In genomic region chrX:78384486-78384885, GRCh38 we compare ENCODE assay signal across 30 cellular contexts. TPM values are rescaled to one million over a fixed set of nuclear protein-coding genes. Genes with fewer than 3 reads are reported as not detected.
"Had no signal": no experiment of that assay in that cellular context is flagged by ENCODE, and none has a peak within 500 bp of the region (broad histone marks: within the 10 kb centered on the region; RNA-seq: fewer than 3 reads in every experiment).

No MANE protein-coding gene starts in this region.

- H3K36me3 ChIP-seq: ascending aorta, cardiac muscle cell, SJSA1 had no signal

- H3K4me1 ChIP-seq: ascending aorta, body of pancreas, SJSA1 had no signal

- ATAC-seq: activated CD8-positive, alpha-beta T cell treated with anti-CD3 and anti-CD28 coated beads, Interleukin-2, amount 10 ng/mL, durations not matched to agents 7 days and 5 days; activated naive CD8-positive, alpha-beta T cell treated with anti-CD3 and anti-CD28 coated beads, Interleukin-2, amount 50 U/mL, for 24 hours; body of pancreas; K562; Panc1; SK-N-SH treated with all-trans-retinoic acid at 6 μM for 48 hours; WTC11 had no signal

- DNase-seq: activated CD4-positive, alpha-beta T cell treated with anti-CD3 and anti-CD28 coated beads for 48 hours; activated CD4-positive, alpha-beta T cell treated with anti-CD3 and anti-CD28 coated beads, Interleukin-2, amount 50 U/mL, for 4 hours; activated CD4-positive, CD25-positive, alpha-beta regulatory T cell treated with anti-CD3 and anti-CD28 coated beads, Interleukin-2, amount 50 U/mL, for 72 hours; activated CD8-positive, alpha-beta memory T cell treated with anti-CD3 and anti-CD28 coated beads, Interleukin-2, amount 50 U/mL, for 48 hours; activated CD8-positive, alpha-beta T cell treated with anti-CD3 and anti-CD28 coated beads, Interleukin-2, amount 10 ng/mL, durations not matched to agents 7 days and 5 days; activated naive CD4-positive, alpha-beta T cell treated with anti-CD3 and anti-CD28 coated beads, Interleukin-2, amount 50 U/mL, for 16 hours; activated naive CD8-positive, alpha-beta T cell treated with anti-CD3 and anti-CD28 coated beads, Interleukin-2, amount 50 U/mL, for 24 hours; activated T-cell treated with anti-CD3 and anti-CD28 coated beads, Interleukin-2, amount 50 U/mL, for 1 hour; amniotic stem cell; body of pancreas; Karpas-422; NCI-H1092; NCI-H1417 treated with DMSO at 0.1 percent for 48 hours; NCI-H1694; NCI-H2029 treated with DMSO at 0.1 percent for 48 hours; NCI-H345; NCI-H510A; NCI-H526 treated with DMSO at 0.1 percent for 48 hours; NCI-H82; Right ventricle myocardium superior; SW 1271; T-helper 9 cell had no signal

- H3K27ac ChIP-seq: ascending aorta, body of pancreas, cardiac muscle cell, RWPE1, SJSA1 had no signal

- H3K27me3 ChIP-seq: ascending aorta, body of pancreas, cardiac muscle cell, SJSA1 had no signal

- H3K4me3 ChIP-seq: ascending aorta, body of pancreas, cardiac muscle cell, K562, SJSA1 had no signal

- FAIRE-seq: K562 had no signal

RNA-seq across cellular contexts. Expression of gene CYSLTR1, which starts 57.1 kb away (rescaled TPM):
- total RNA-seq: cardiac muscle cell had no signal
- polyA plus RNA-seq: cardiac muscle cell, K562 had no signal
